ENCODE assay signal across 16 cellular contexts in genomic region chr22:17888855-17889254, GRCh38.
DNase-seq lines count a peak whose midpoint lies in the region; ATAC-seq, FAIRE-seq and TF ChIP-seq lines count a peak whose summit lies in the region.
"Had no signal": no experiment of that assay in that cellular context is flagged by ENCODE, and none has a peak within 500 bp of the region (broad histone marks: within the 10 kb centered on the region; RNA-seq: fewer than 3 reads in every experiment).

No MANE protein-coding gene starts in this region.

- peak; percentile 61 to 69 for TF ChIP-seq RAD21 in H1 (IDR thresholded peaks at IDR 0.05 in 1 of 2, conservative IDR thresholded peaks at IDR 0.05 in 1 of 2; ENCODE audit: low read depth in 2 of 2, low read length in 2 of 2)

- 58% methylated on average over 7 of the region's 7 CpGs; no CpG with 5 or more reads in 1 of the 2 experiments for WGBS in H1 (ENCODE audit: extremely low coverage in 1 of 2, insufficient coverage in 1 of 2, insufficient read length in 1 of 2, insufficient replicate concordance in 2 of 2, low coverage in 1 of 2, low lambda C conversion rate in 2 of 2, missing lambda C conversion rate in 1 of 2), 2 experiments

- H3K36me3 Mint-ChIP-seq in HFFc6 (ENCODE audit: low read depth): peaks cover 21% of the 10 kb centered on the region

- H3K4me3 ChIP-seq in AG04450 (ENCODE audit: low read depth, low read length) (no peak overlapping the region), H1 (ENCODE audit: extremely low read depth in 1 of 4, insufficient read depth in 2 of 4, low read depth in 3 of 4, low read length in 4 of 4) (no peak overlapping the region)
- H3K4me3 ChIP-seq: HAP-1, uterus had no signal

- no peak for FAIRE-seq in H1 (lab: Jason Lieb, UNC)

- H3K4me2 ChIP-seq in H1 (ENCODE audit: insufficient read depth in 1 of 2, low read depth in 2 of 2, low read length in 2 of 2): no peak overlapping the region

- H3K56ac ChIP-seq in H1 (replicated peaks; ENCODE audit: insufficient read length, low read depth, low read length): no peak overlapping the region

- no peak overlapping the region for H4K8ac ChIP-seq in H1 (ENCODE audit: extremely low read depth, insufficient read depth, low read length)

- POLR2A ChIA-PET in AG04450 (lab: Yijun Ruan, JAX) (no interaction called here), H1 (lab: Charles Lee; ENCODE audit: partially characterized antibody) (no interaction called here)

- H3K9me3 ChIP-seq in AG04450 (ENCODE audit: control insufficient read depth, insufficient read depth, low read length) (no peaks in the 10 kb centered on the region), H1 (ENCODE audit: insufficient read depth in 2 of 2, low read depth in 1 of 2, low read length in 1 of 2) (no peaks in the 10 kb centered on the region)
- H3K9me3 ChIP-seq: HAP-1, uterus had no signal

- H3K4me1 ChIP-seq in H1 (replicated peaks in 1 of 4; ENCODE audit: control insufficient read depth in 3 of 4, insufficient read depth in 4 of 4, low read length in 3 of 4): no peaks in the 10 kb centered on the region
- H3K4me1 ChIP-seq: HAP-1, uterus had no signal

- no peak overlapping the region for H2BK5ac ChIP-seq in H1 (ENCODE audit: low read depth, low read length)

- no peak overlapping the region for H4K5ac ChIP-seq in H1 (ENCODE audit: insufficient read length, low read depth, low read length)

- CTCF ChIA-PET in AG04450 (lab: Charles Lee): interaction anchor here (1.0 to 4.3 kb wide), 3 partner anchors 59 to 187 kb away, joined by 3 to 70 read pairs (median 5); partner anchors contain the start of gene PEX26
- CTCF ChIA-PET in H1 (lab: Charles Lee; ENCODE audit: partially characterized antibody): interaction anchor here (0.5 to 6.3 kb wide), 20 partner anchors 8 to 213 kb away, joined by 3 to 54 read pairs (median 4); partner anchors contain the start of gene PEX26

- H4K91ac ChIP-seq in H1 (replicated peaks; ENCODE audit: insufficient read length, low read length): no peak overlapping the region

- peaks cover 3 to 14% of the 10 kb centered on the region in 2 experiments for H4K20me1 ChIP-seq in H1 (replicated peaks in 1 of 2; ENCODE audit: control insufficient read depth in 1 of 2, insufficient read depth in 2 of 2, low read length in 2 of 2)

- no peak overlapping the region for H3K9ac ChIP-seq in H1 (replicated peaks in 1 of 4; ENCODE audit: extremely low read depth in 1 of 4, low read depth in 3 of 4, low read length in 3 of 4)

- H3K27me3 ChIP-seq in AG04450 (ENCODE audit: control insufficient read depth, insufficient read depth, low read length) (no peaks in the 10 kb centered on the region), H1 (replicated peaks in 1 of 4; ENCODE audit: control insufficient read depth in 3 of 4, extremely low read depth in 1 of 4, insufficient read depth in 3 of 4, low read length in 3 of 4) (peaks cover 0 to 2% (median 0%) of the 10 kb centered on the region in 4 experiments; a peak in 1 of 7 replicates)
- H3K27me3 ChIP-seq: uterus had no signal

- no peaks in the 10 kb centered on the region for H3K23me2 ChIP-seq in H1 (ENCODE audit: low read depth, low read length)

- peaks cover 2 to 10% (median 6%) of the 10 kb centered on the region in 4 experiments; a peak in 7 of 8 replicates for H3K36me3 ChIP-seq in H1 (ENCODE audit: control insufficient read depth in 2 of 4, insufficient read depth in 4 of 4, low read length in 3 of 4)
- H3K36me3 ChIP-seq: uterus had no signal

- H2BK15ac ChIP-seq in H1 (ENCODE audit: low read length): no peak overlapping the region

- no peak overlapping the region for H2BK20ac ChIP-seq in H1 (ENCODE audit: low read length)

- H3K18ac ChIP-seq in H1 (ENCODE audit: extremely low read depth, low read length): no peak overlapping the region

- H3K4me3 Mint-ChIP-seq in HFFc6: no peak overlapping the region
- H3K4me3 Mint-ChIP-seq: activated naive CD8-positive, alpha-beta T cell treated with anti-CD3 and anti-CD28 coated beads, Interleukin-2, amount 10 ng/mL, durations not matched to agents 7 days and 5 days had no signal

- H2BK120ac ChIP-seq in H1 (replicated peaks; ENCODE audit: low read depth, low read length): no peak overlapping the region

- H3K23ac ChIP-seq in H1 (ENCODE audit: insufficient read length): no peak overlapping the region

- no peak overlapping the region for H3K14ac ChIP-seq in H1 (ENCODE audit: insufficient read length)

- peaks cover 25% of the 10 kb centered on the region for H3K4me1 Mint-ChIP-seq in HFFc6 (ENCODE audit: low read depth)
- H3K4me1 Mint-ChIP-seq: activated naive CD8-positive, alpha-beta T cell treated with anti-CD3 and anti-CD28 coated beads, Interleukin-2, amount 10 ng/mL, durations not matched to agents 7 days and 5 days had no signal

- H3K79me2 ChIP-seq in H1 (ENCODE audit: control insufficient read depth in 1 of 2, insufficient read depth in 2 of 2, low read length in 2 of 2): no peaks in the 10 kb centered on the region

- H3K27ac ChIP-seq in AG04450 (ENCODE audit: low read depth, low read length) (no peak overlapping the region), H1 (ENCODE audit: low read depth, low read length) (no peak overlapping the region)

- no peaks in the 10 kb centered on the region for H3K9me3 Mint-ChIP-seq in HFFc6
- H3K9me3 Mint-ChIP-seq: activated naive CD8-positive, alpha-beta T cell treated with anti-CD3 and anti-CD28 coated beads, Interleukin-2, amount 10 ng/mL, durations not matched to agents 7 days and 5 days had no signal

- H2AFZ ChIP-seq in H1 (ENCODE audit: low read length): no peak overlapping the region

- H3K4ac ChIP-seq in H1 (replicated peaks; ENCODE audit: insufficient read length, low read depth, low read length): no peak overlapping the region

- intact Hi-C loops in sciatic nerve (cut with DNase I): no loop called here

- H3K79me1 ChIP-seq in H1 (ENCODE audit: low read depth, low read length): no peaks in the 10 kb centered on the region; the same call in 1 of the 2 replicates

- DNase-seq in AG04450 (ENCODE audit: low read depth, low spot score) (no peak), HFFc6 (no peak), H1 (ENCODE audit: low read depth in 1 of 2, low spot score in 2 of 2) (peak in 1 of 2 experiments; percentile 60), lung microvascular endothelial cell (ENCODE audit: low read depth in 2 of 2) (peak; percentile 15 to 37), sciatic nerve (ENCODE audit: low spot score) (no peak)
- no peak for DNase-seq in activated T-cell treated with anti-CD3 and anti-CD28 coated beads, Interleukin-2, amount 50 U/mL, for 1 hour
- DNase-seq: activated naive CD8-positive, alpha-beta T cell treated with anti-CD3 and anti-CD28 coated beads, Interleukin-2, amount 10 ng/mL, durations not matched to agents 7 days and 5 days; AML-193; DMS79; NCI-H1417; NCI-H510A treated with DMSO at 0.1 percent for 48 hours; SHP77; uterus had no signal

- peaks cover 2% of the 10 kb centered on the region; the same call in 1 of the 2 replicates for H3K27me3 Mint-ChIP-seq in HFFc6 (ENCODE audit: insufficient read depth)
- H3K27me3 Mint-ChIP-seq: activated naive CD8-positive, alpha-beta T cell treated with anti-CD3 and anti-CD28 coated beads, Interleukin-2, amount 10 ng/mL, durations not matched to agents 7 days and 5 days had no signal

- no peak overlapping the region for H2BK12ac ChIP-seq in H1 (ENCODE audit: low read depth, low read length)

- TF ChIP-seq CTCF in AG04450 (IDR thresholded peaks at IDR 0.05; ENCODE audit: low read depth, low read length) (peak; percentile 62), HFFc6 (IDR thresholded peaks at IDR 0.05) (peak; percentile 59), H1 (IDR thresholded peaks at IDR 0.05; ENCODE audit: control extremely low read depth in 1 of 3, insufficient read depth in 1 of 3, low read depth in 1 of 3, low read length in 3 of 3) (peak; percentile 56 to 77 (median 66))

- H2AK5ac ChIP-seq in H1 (ENCODE audit: low read depth, low read length): no peak overlapping the region

- TF ChIP-seq POLR2A in H1 (IDR thresholded peaks at IDR 0.05; ENCODE audit: control extremely low read depth in 1 of 2, low read depth in 2 of 2, low read length in 2 of 2): no peak

- ATAC-seq in HG03571 (IDR thresholded peaks at IDR 0.05; ENCODE audit: unreplicated experiment) (no peak), GM18520 (IDR thresholded peaks at IDR 0.05; ENCODE audit: unreplicated experiment) (no peak), sciatic nerve (no peak)

- no peak overlapping the region for H3K27ac Mint-ChIP-seq in HFFc6
- H3K27ac Mint-ChIP-seq: activated naive CD8-positive, alpha-beta T cell treated with anti-CD3 and anti-CD28 coated beads, Interleukin-2, amount 10 ng/mL, durations not matched to agents 7 days and 5 days had no signal

- TF ChIP-seq EP300 in H1 (IDR thresholded peaks at IDR 0.05; ENCODE audit: borderline replicate concordance in 1 of 2, low read depth in 2 of 2, low read length in 2 of 2): no peak

TF ChIP-seq in H1, 55 proteins besides CTCF, POLR2A, EP300 and RAD21:
- 0 out of 2 replicates have a peak, but pooled peaks have one; percentile 35 for TF ChIP-seq YY1 (IDR thresholded peaks at IDR 0.05; ENCODE audit: low read depth, low read length)
- TF ChIP-seq ASH2L (IDR thresholded peaks at IDR 0.05; ENCODE audit: low read length): no peak

Comparison
In these comparisons a context has a peak if more than half of its experiments do, and no peak if none do; other contexts are left out.
1. DNase-seq: peak in lung microvascular endothelial cell (2 of 2); none in AG04450 (single experiment), HFFc6 (single experiment), activated T-cell treated with anti-CD3 and anti-CD28 coated beads, Interleukin-2, amount 50 U/mL, for 1 hour (single experiment) and sciatic nerve (single experiment).
2. Peak in every context shown above with its lines, with median percentiles within 50 percentile points of each other: CTCF ChIP-seq.